18 cellular contexts compared by ENCODE assay signal in the genomic region with DNA sequence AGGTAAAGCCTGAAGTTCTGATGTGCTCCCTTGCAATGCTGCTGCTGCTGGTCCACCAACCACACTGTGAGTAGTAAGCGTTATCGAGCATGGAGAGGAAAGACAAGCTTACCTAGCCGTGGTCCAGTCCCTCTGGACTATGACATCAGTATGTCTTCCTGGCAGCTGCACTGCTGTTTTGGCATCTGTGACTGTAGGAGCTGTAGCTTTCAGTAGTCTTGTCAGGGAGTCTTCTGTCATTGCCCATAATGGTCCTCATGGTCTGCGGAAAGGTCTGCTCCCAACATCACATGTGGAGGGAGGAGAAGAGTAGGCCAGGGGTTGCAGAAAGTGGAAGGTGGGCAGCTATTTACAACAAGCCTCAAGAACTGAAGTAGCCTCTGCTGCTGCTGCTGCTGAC. TPM values are rescaled to one million over a fixed set of nuclear protein-coding genes. Genes with fewer than 3 reads are reported as not detected.
A peak's percentile ranks its signal among the peaks of the same experiment; 100 is the strongest.
DNase-seq lines count a peak whose midpoint lies in the region; ATAC-seq, FAIRE-seq and TF ChIP-seq lines count a peak whose summit lies in the region.
"Had no signal": no experiment of that assay in that cellular context is flagged by ENCODE, and none has a peak within 500 bp of the region (broad histone marks: within the 10 kb centered on the region; RNA-seq: fewer than 3 reads in every experiment).

No MANE protein-coding gene starts in this region.

- peaks cover 61% of the 10 kb centered on the region for H3K79me2 ChIP-seq in DND-41 (ENCODE audit: insufficient read depth, low read length)

- no peak overlapping the region for H3K4me2 ChIP-seq in DND-41 (ENCODE audit: insufficient read depth, low read length)
- H3K4me2 ChIP-seq: A549 had no signal

- H2AFZ ChIP-seq in DND-41 (ENCODE audit: low read depth, low read length), result no peak overlapping the region

- no peaks in the 10 kb centered on the region for H3K27me3 Mint-ChIP-seq in natural killer cell (ENCODE audit: low read depth in 2 of 2)
- H3K27me3 Mint-ChIP-seq: CD8-positive, alpha-beta memory T cell; IgD-negative memory B cell had no signal

- no peaks in the 10 kb centered on the region for H4K20me1 ChIP-seq in DND-41 (ENCODE audit: insufficient read depth, low read length)

- in situ Hi-C loops in GM13977 (cut with MboI; ENCODE audit: low pct_unique_long_range_greater_than_20kb, low sequenced_read_pairs, unreplicated experiment), result no loop called here

- H3K9me3 ChIP-seq in DND-41 (ENCODE audit: insufficient read depth, low read length, severe bottlenecking) (no peaks in the 10 kb centered on the region), skeletal muscle tissue (ENCODE audit: control insufficient read depth in 3 of 3, low read length in 3 of 3) (no peaks in the 10 kb centered on the region)
- H3K9me3 ChIP-seq: A549 had no signal

- no peaks in the 10 kb centered on the region for H3K27me3 ChIP-seq in DND-41 (ENCODE audit: insufficient read depth, low read length, poor library complexity)
- no peaks in the 10 kb centered on the region for H3K27me3 ChIP-seq in skeletal muscle tissue (ENCODE audit: control insufficient read depth in 3 of 3, insufficient read depth in 3 of 3, low read length in 3 of 3)
- H3K27me3 ChIP-seq: BLaER1 treated with 17β-estradiol and CSF1 and Interleukin-3, amounts not matched to agents 10 nM and 100 nM had no signal

- H3K27ac Mint-ChIP-seq in natural killer cell, result no peak overlapping the region
- H3K27ac Mint-ChIP-seq: CD8-positive, alpha-beta memory T cell; HFFc6 had no signal

- H3K4me1 Mint-ChIP-seq in natural killer cell, result peaks cover 11 to 18% of the 10 kb centered on the region in 2 donors

- H3K27ac ChIP-seq in DND-41 (ENCODE audit: low read length) (peak overlapping the region; percentile 93), coronary artery (peak overlapping the region; percentile 72 to 82), skeletal muscle tissue (ENCODE audit: low read depth, low read length) (peak overlapping the region; percentile 58)
- H3K27ac ChIP-seq: A549 had no signal

- H3K36me3 ChIP-seq in DND-41 (ENCODE audit: insufficient read depth, low read length) (peaks cover 80% of the 10 kb centered on the region), skeletal muscle tissue (ENCODE audit: control insufficient read depth in 3 of 3, insufficient read depth in 3 of 3, low read length in 3 of 3) (peaks cover 12 to 27% (median 22%) of the 10 kb centered on the region in 3 donors)

- DNase-seq in DND-41 (no peak), HTR-8/SVneo (ENCODE audit: insufficient read length, low spot score) (no peak), coronary artery (ENCODE audit: low spot score) (no peak), natural killer cell (no peak), GM13977 (ENCODE audit: low spot score) (no peak)
- DNase-seq: CD8-positive, alpha-beta memory T cell; HFFc6; NCI-H1105 treated with DMSO at 0.1 percent for 48 hours; NCI-H1694 treated with DMSO at 0.1 percent for 48 hours; NCI-H2107; NCI-H446; NK-92 treated with Interleukin-12 subunit alpha and Interleukin-12 subunit beta, amount 100 ng/mL, for 24 hours; SHP77 treated with DMSO at 0.1 percent for 48 hours had no signal

- H3K4me3 Mint-ChIP-seq in natural killer cell, result no peak overlapping the region
- H3K4me3 Mint-ChIP-seq: CD8-positive, alpha-beta memory T cell; HFFc6; IgD-negative memory B cell had no signal

- H3K4me1 ChIP-seq in DND-41 (ENCODE audit: insufficient read depth, low read length), result peaks cover 72% of the 10 kb centered on the region
- peaks cover 41 to 53% (median 50%) of the 10 kb centered on the region in 3 donors for H3K4me1 ChIP-seq in skeletal muscle tissue (ENCODE audit: control insufficient read depth in 3 of 3, insufficient read depth in 3 of 3, low read length in 3 of 3)
- H3K4me1 ChIP-seq: A549 had no signal

- H3K4me3 ChIP-seq in DND-41 (ENCODE audit: low read depth in 1 of 2, low read length in 2 of 2) (no peak overlapping the region), coronary artery (no peak overlapping the region), skeletal muscle tissue (ENCODE audit: low read length in 3 of 3) (no peak overlapping the region)
- H3K4me3 ChIP-seq: A549; BLaER1 treated with 17β-estradiol and CSF1 and Interleukin-3, amounts not matched to agents 10 nM and 100 nM had no signal

- H3K36me3 Mint-ChIP-seq in natural killer cell, result peaks cover 18% of the 10 kb centered on the region

- intact Hi-C loops in natural killer cell (cut with micrococcal nuclease), result no loop called here

- H3K9ac ChIP-seq in DND-41 (ENCODE audit: low read depth, low read length), result no peak overlapping the region
- no peak overlapping the region for H3K9ac ChIP-seq in skeletal muscle tissue (ENCODE audit: low read depth in 1 of 3, low read length in 3 of 3)
- H3K9ac ChIP-seq: BLaER1 treated with 17β-estradiol and CSF1 and Interleukin-3, amounts not matched to agents 10 nM and 100 nM had no signal

- ATAC-seq in DND-41 (ENCODE audit: insufficient read depth, low read depth) (no peak), natural killer cell (no peak), HG02642 (IDR thresholded peaks at IDR 0.05; ENCODE audit: poor library complexity, unreplicated experiment) (no peak)
- ATAC-seq: A549 had no signal

- no peak for TF ChIP-seq CTCF in DND-41 (IDR thresholded peaks at IDR 0.05; ENCODE audit: borderline replicate concordance, extremely low read depth, low read length, poor library complexity, severe bottlenecking)
- no peak for TF ChIP-seq CTCF in coronary artery (IDR thresholded peaks at IDR 0.05)
- no peak for TF ChIP-seq CTCF in natural killer cell (IDR thresholded peaks at IDR 0.05)
- TF ChIP-seq CTCF in GM13977 (IDR thresholded peaks at IDR 0.05; ENCODE audit: extremely low read depth, insufficient read depth, missing control alignments), result no peak

- peak; percentile 40 for FAIRE-seq in HTR-8/SVneo (lab: Jason Lieb, UNC)
- FAIRE-seq: A549 had no signal

- no peaks in the 10 kb centered on the region for H3K9me3 Mint-ChIP-seq in natural killer cell
- H3K9me3 Mint-ChIP-seq: CD8-positive, alpha-beta memory T cell; HFFc6; IgD-negative memory B cell had no signal

RNA-seq across cellular contexts. Expression of gene TMEM217, which starts 26.8 kb away (rescaled TPM):
- under 0.01 TPM for total RNA-seq in skeletal muscle tissue
- total RNA-seq in natural killer cell, result 1 to 10 TPM in 1 of 3 donors, under 1 TPM in 2; 0.75 to 2.1 (median 0.75) TPM

RNA-seq across cellular contexts. Expression of gene TBC1D22B, which starts 27.2 kb away (rescaled TPM):
- total RNA-seq in skeletal muscle tissue (3.7 TPM), natural killer cell (10 to 100 TPM in 2 of 3 donors, 1 to 10 TPM in 1; 8.0 to 12.1 (median 12.0) TPM)
